Comparison of ENCODE assay signal across 33 cellular contexts in the genomic region with DNA sequence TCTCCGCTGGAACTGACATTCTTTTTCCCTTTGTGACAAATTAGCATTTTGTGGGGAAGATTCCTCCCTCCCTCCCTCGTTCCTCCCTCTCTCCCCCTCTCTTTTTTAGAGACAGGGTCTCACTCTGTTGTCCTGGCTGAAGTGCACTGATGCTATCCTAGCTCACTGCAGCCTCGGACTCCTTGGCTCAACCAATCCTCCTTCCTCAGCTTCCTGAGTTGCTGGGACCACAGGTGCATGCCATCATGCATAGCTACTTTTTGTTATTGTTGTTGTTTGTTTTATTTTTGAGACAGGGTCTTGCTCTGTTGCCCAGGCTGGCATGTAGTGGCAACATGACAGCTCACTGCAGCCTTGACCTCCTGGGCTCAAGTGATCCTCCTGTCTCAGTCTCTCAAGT.
"Had no signal": no experiment of that assay in that cellular context is flagged by ENCODE, and none has a peak within 500 bp of the region (broad histone marks: within the 10 kb centered on the region; RNA-seq: fewer than 3 reads in every experiment).

No MANE protein-coding gene starts in this region.

- H3K27ac ChIP-seq: VCaP had no signal

- H3K9me3 ChIP-seq: MG63 had no signal

- H3K27me3 ChIP-seq: MG63 had no signal

- H3K36me3 ChIP-seq: MG63 had no signal

- H3K4me3 Mint-ChIP-seq: activated CD4-positive, alpha-beta memory T cell treated with anti-CD3 and anti-CD28 coated beads, Interleukin-2, amount 10 ng/mL, durations not matched to agents 7 days and 5 days; activated CD8-positive, alpha-beta memory T cell treated with anti-CD3 and anti-CD28 coated beads, Interleukin-2, amount 10 ng/mL, durations not matched to agents 7 days and 5 days; activated T-cell treated with anti-CD3 and anti-CD28 coated beads, Interleukin-2, amount 50 U/mL, for 72 hours; activated T-helper 17 cell treated with anti-CD3 and anti-CD28 coated beads, Interleukin-2, amount 50 U/mL, for 72 hours; brain; T-cell had no signal

- H3K9me3 Mint-ChIP-seq: activated CD4-positive, alpha-beta memory T cell treated with anti-CD3 and anti-CD28 coated beads, Interleukin-2, amount 10 ng/mL, durations not matched to agents 7 days and 5 days had no signal

- DNase-seq: activated CD4-positive, alpha-beta memory T cell treated with anti-CD3 and anti-CD28 coated beads, Interleukin-2, amount 10 ng/mL, durations not matched to agents 7 days and 5 days; activated CD4-positive, alpha-beta T cell treated with anti-CD3 and anti-CD28 coated beads for 1 hour; activated CD4-positive, alpha-beta T cell treated with anti-CD3 and anti-CD28 coated beads for 48 hours; activated CD4-positive, CD25-positive, alpha-beta regulatory T cell; activated CD8-positive, alpha-beta memory T cell treated with anti-CD3 and anti-CD28 coated beads for 24 hours; activated CD8-positive, alpha-beta memory T cell treated with anti-CD3 and anti-CD28 coated beads, Interleukin-2, amount 10 ng/mL, durations not matched to agents 7 days and 5 days; activated CD8-positive, alpha-beta memory T cell treated with anti-CD3 and anti-CD28 coated beads, Interleukin-2, amount 50 U/mL, for 48 hours; activated effector memory CD4-positive, alpha-beta T cell treated with anti-CD3 and anti-CD28 coated beads, Interleukin-2, amount 50 U/mL, for 16 hours; activated naive CD4-positive, alpha-beta T cell; activated naive CD4-positive, alpha-beta T cell treated with anti-CD3 and anti-CD28 coated beads, Interleukin-2, amount 50 U/mL, for 16 hours; activated T-cell treated with anti-CD3 and anti-CD28 coated beads, Interleukin-2, amount 50 U/mL, for 72 hours; anterior cingulate cortex; caudate nucleus; Kasumi-1; KG1; MG63; NCI-H1048; NCI-H1105 treated with DMSO at 0.1 percent for 48 hours; NCI-H1436; NCI-H1694; NCI-H1930; NCI-H2081 treated with DMSO at 0.1 percent for 48 hours; NCI-H345; NCI-H524 treated with DMSO at 0.1 percent for 48 hours; SIG-M5; T-cell; T-helper 2 cell; T-helper 9 cell had no signal

- H3K27ac Mint-ChIP-seq: activated CD4-positive, alpha-beta memory T cell treated with anti-CD3 and anti-CD28 coated beads, Interleukin-2, amount 10 ng/mL, durations not matched to agents 7 days and 5 days; activated CD8-positive, alpha-beta memory T cell treated with anti-CD3 and anti-CD28 coated beads, Interleukin-2, amount 10 ng/mL, durations not matched to agents 7 days and 5 days; activated T-cell treated with anti-CD3 and anti-CD28 coated beads, Interleukin-2, amount 50 U/mL, for 72 hours; activated T-helper 17 cell treated with anti-CD3 and anti-CD28 coated beads, Interleukin-2, amount 50 U/mL, for 72 hours had no signal

- H3K27me3 Mint-ChIP-seq: activated T-helper 17 cell treated with anti-CD3 and anti-CD28 coated beads, Interleukin-2, amount 50 U/mL, for 72 hours; T-cell had no signal

- H3K4me1 Mint-ChIP-seq: activated T-helper 17 cell treated with anti-CD3 and anti-CD28 coated beads, Interleukin-2, amount 50 U/mL, for 72 hours had no signal

- H3K36me3 Mint-ChIP-seq: activated CD8-positive, alpha-beta memory T cell treated with anti-CD3 and anti-CD28 coated beads, Interleukin-2, amount 10 ng/mL, durations not matched to agents 7 days and 5 days; brain; T-cell had no signal

- ATAC-seq: activated CD8-positive, alpha-beta memory T cell treated with anti-CD3 and anti-CD28 coated beads, Interleukin-2, amount 10 ng/mL, durations not matched to agents 7 days and 5 days; activated T-cell treated with anti-CD3 and anti-CD28 coated beads, Interleukin-2, amount 50 U/mL, for 72 hours; activated T-helper 17 cell treated with anti-CD3 and anti-CD28 coated beads, Interleukin-2, amount 50 U/mL, for 72 hours; Panc1; SK-N-SH treated with all-trans-retinoic acid at 6 μM for 48 hours; T-cell had no signal

- H3K4me3 ChIP-seq: MG63 had no signal
